In the genomic region with DNA sequence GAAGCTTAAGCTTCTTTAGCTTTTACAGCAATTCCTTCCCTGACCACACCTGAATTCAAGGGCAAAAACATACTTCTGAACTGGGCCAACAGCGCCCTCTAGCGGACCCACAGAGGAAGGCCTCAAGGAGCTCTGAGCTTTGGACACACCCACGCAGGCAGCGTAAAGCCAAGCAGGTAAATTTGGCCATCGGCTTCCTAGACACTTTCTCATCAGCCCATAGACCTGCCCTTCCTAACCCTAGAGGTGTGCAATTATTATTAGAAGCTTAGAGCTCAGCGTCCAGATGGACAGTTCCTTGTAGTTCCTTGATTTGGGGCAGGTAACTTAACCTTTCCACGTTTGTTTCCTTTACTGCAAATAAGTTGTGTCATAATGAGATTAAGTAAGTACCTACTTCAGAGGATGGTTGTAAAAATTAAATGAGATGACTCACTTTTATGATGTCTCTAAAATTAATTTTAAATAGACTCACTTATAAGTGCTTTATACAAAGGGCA, we compare ENCODE assay signal across 8 cellular contexts. TPM values are rescaled to one million over a fixed set of nuclear protein-coding genes. Genes with fewer than 3 reads are reported as not detected.
DNase-seq lines count a peak whose midpoint lies in the region; ATAC-seq lines count a peak whose summit lies in the region.

No MANE protein-coding gene starts in this region.

- H3K9me3 ChIP-seq in CD4-positive, CD25-positive, alpha-beta regulatory T cell (ENCODE audit: control insufficient read depth in 2 of 2, low read length in 2 of 2) = no peaks in the 10 kb centered on the region
- H3K9me3 ChIP-seq in effector memory CD4-positive, alpha-beta T cell (ENCODE audit: control insufficient read depth, low read length) = no peaks in the 10 kb centered on the region

- peaks cover 29% of the 10 kb centered on the region for H3K27me3 Mint-ChIP-seq in CD4-positive, CD25-positive, alpha-beta regulatory T cell

- H3K4me1 ChIP-seq in CD4-positive, CD25-positive, alpha-beta regulatory T cell (ENCODE audit: control insufficient read depth, insufficient read depth, low read length, poor library complexity, severe bottlenecking) = no peaks in the 10 kb centered on the region
- H3K4me1 ChIP-seq in effector memory CD4-positive, alpha-beta T cell (ENCODE audit: control insufficient read depth, insufficient read depth, low read length, poor library complexity, severe bottlenecking) = no peaks in the 10 kb centered on the region

- DNase-seq in CD4-positive, CD25-positive, alpha-beta regulatory T cell = peak; percentile 54 to 82 (median 70)
- DNase-seq in NCI-H774 (lab: John Stamatoyannopoulos, UW) (peak; percentile 40), myocyte (ENCODE audit: low read depth) (peak; percentile 71)
- peak; percentile 79 to 81 for DNase-seq in activated CD4-positive, alpha-beta T cell treated with anti-CD3 and anti-CD28 coated beads, Interleukin-2, amount 50 U/mL, for 48 hours
- peak; percentile 35 to 48 (median 39) for DNase-seq in effector memory CD4-positive, alpha-beta T cell
- DNase-seq in stimulated activated CD8-positive, alpha-beta memory T cell treated with anti-CD3 and anti-CD28 coated beads, Interleukin-7, amount 100 ng/mL, for 4 hours (ENCODE audit: low read depth in 2 of 2) = peak; percentile 32 to 43

- no peaks in the 10 kb centered on the region for H3K36me3 Mint-ChIP-seq in CD4-positive, CD25-positive, alpha-beta regulatory T cell

- H3K36me3 ChIP-seq in CD4-positive, CD25-positive, alpha-beta regulatory T cell (ENCODE audit: control insufficient read depth, insufficient read depth, low read length) = no peaks in the 10 kb centered on the region
- no peaks in the 10 kb centered on the region for H3K36me3 ChIP-seq in effector memory CD4-positive, alpha-beta T cell (ENCODE audit: control insufficient read depth, insufficient read depth, low read length)

- no peak overlapping the region for H3K27ac ChIP-seq in CD4-positive, CD25-positive, alpha-beta regulatory T cell (ENCODE audit: insufficient read depth, low read length, poor library complexity, severe bottlenecking)
- H3K27ac ChIP-seq in effector memory CD4-positive, alpha-beta T cell (ENCODE audit: insufficient read depth, low read length, poor library complexity, severe bottlenecking) = no peak overlapping the region

- peaks cover 0 to 9% (median 5%) of the 10 kb centered on the region in 4 donors for H3K4me1 Mint-ChIP-seq in CD4-positive, CD25-positive, alpha-beta regulatory T cell

- H3K4me3 Mint-ChIP-seq in CD4-positive, CD25-positive, alpha-beta regulatory T cell = no peak overlapping the region

- H3K27me3 ChIP-seq in CD4-positive, CD25-positive, alpha-beta regulatory T cell (ENCODE audit: control insufficient read depth, insufficient read depth, low read length) = peaks cover 5% of the 10 kb centered on the region
- no peaks in the 10 kb centered on the region for H3K27me3 ChIP-seq in effector memory CD4-positive, alpha-beta T cell (replicated peaks; ENCODE audit: control insufficient read depth, insufficient read depth, low read length, poor library complexity, severe bottlenecking)

- H3K4me3 ChIP-seq in CD4-positive, CD25-positive, alpha-beta regulatory T cell (ENCODE audit: low read depth, low read length) = no peak overlapping the region
- H3K4me3 ChIP-seq in effector memory CD4-positive, alpha-beta T cell (ENCODE audit: insufficient read depth, low read depth, low read length, poor library complexity, severe bottlenecking) = no peak overlapping the region

- H3K27ac Mint-ChIP-seq in CD4-positive, CD25-positive, alpha-beta regulatory T cell = no peak overlapping the region

- peaks cover 0 to 6% (median 2%) of the 10 kb centered on the region in 7 donors for H3K9me3 Mint-ChIP-seq in CD4-positive, CD25-positive, alpha-beta regulatory T cell

- ATAC-seq in CD4-positive, CD25-positive, alpha-beta regulatory T cell (ENCODE audit: low read depth in 2 of 2) = peak in 1 of 2 donors; percentile 74
- ATAC-seq in HG03354 (IDR thresholded peaks at IDR 0.05; ENCODE audit: poor library complexity, severe bottlenecking, unreplicated experiment) (peak; percentile 59), HG02840 (IDR thresholded peaks at IDR 0.05; ENCODE audit: low FRiP score, unreplicated experiment) (no peak)

RNA-seq across cellular contexts. Expression of a gene that starts 25.7 kb away (rescaled TPM):
- total RNA-seq in CD4-positive, CD25-positive, alpha-beta regulatory T cell = 48.4 TPM
- 10 to 100 TPM; 16.1 to 19.7 (median 17.3) TPM for polyA plus RNA-seq in CD4-positive, CD25-positive, alpha-beta regulatory T cell
- 10.4 and 12.5 TPM in 2 replicates for total RNA-seq in myocyte
- polyA plus RNA-seq in myocyte (2012) = 8.0 TPM
